22 cellular contexts compared by ENCODE assay signal in genomic region chr10:117532451-117533107, GRCh38. TPM values are rescaled to one million over a fixed set of nuclear protein-coding genes. Genes with fewer than 3 reads are reported as not detected.
DNase-seq lines count a peak whose midpoint lies in the region; ATAC-seq and TF ChIP-seq lines count a peak whose summit lies in the region.
"Had no signal": no experiment of that assay in that cellular context is flagged by ENCODE, and none has a peak within 500 bp of the region (broad histone marks: within the 10 kb centered on the region; RNA-seq: fewer than 3 reads in every experiment).

No MANE protein-coding gene starts in this region.

- no peak overlapping the region for H3K4me2 ChIP-seq in mesenchymal stem cell (ENCODE audit: low read length, poor library complexity, severe bottlenecking)

- intact Hi-C loops in body of pancreas (cut with DNase I): no loop called here

- no peak overlapping the region for H3K23ac ChIP-seq in mesenchymal stem cell (ENCODE audit: low read length in 2 of 2)

- H3K27me3 ChIP-seq in mesenchymal stem cell (ENCODE audit: control insufficient read depth in 1 of 2, insufficient read depth in 1 of 2, low read length in 2 of 2): peaks cover 0 to 80% of the 10 kb centered on the region in 2 experiments
- H3K27me3 ChIP-seq in subcutaneous abdominal adipose tissue (ENCODE audit: control insufficient read depth in 5 of 5, insufficient read depth in 4 of 5, low read length in 5 of 5): peaks cover 14 to 57% (median 54%) of the 10 kb centered on the region in 5 donors
- peaks cover 0 to 48% of the 10 kb centered on the region in 2 donors for H3K27me3 ChIP-seq in body of pancreas

- H3K27ac ChIP-seq in coronary artery (no peak overlapping the region), mesenchymal stem cell (ENCODE audit: low read length, poor library complexity, severe bottlenecking) (no peak overlapping the region), subcutaneous abdominal adipose tissue (ENCODE audit: low read depth, low read length) (no peak overlapping the region), body of pancreas (no peak overlapping the region)
- H3K27ac ChIP-seq: parathyroid adenoma, tibial nerve had no signal

- H3K4me1 ChIP-seq in mesenchymal stem cell (ENCODE audit: control insufficient read depth, insufficient read depth, low read depth, low read length) (peaks cover 16% of the 10 kb centered on the region), subcutaneous abdominal adipose tissue (ENCODE audit: control insufficient read depth in 5 of 5, insufficient read depth in 5 of 5, low read length in 5 of 5) (peaks cover 1 to 43% (median 39%) of the 10 kb centered on the region in 5 donors), body of pancreas (peaks cover 39% of the 10 kb centered on the region)
- H3K4me1 ChIP-seq: parathyroid adenoma had no signal

- no peak for TF ChIP-seq CTCF in GM20000 (IDR thresholded peaks at IDR 0.05; ENCODE audit: extremely low read depth, missing control alignments)
- no peak for TF ChIP-seq CTCF in coronary artery (IDR thresholded peaks at IDR 0.05)
- no peak for TF ChIP-seq CTCF in body of pancreas (IDR thresholded peaks at IDR 0.05)

- H3K14ac ChIP-seq in mesenchymal stem cell (ENCODE audit: low read length in 2 of 2): no peak overlapping the region

- H3K9me3 ChIP-seq in mesenchymal stem cell (ENCODE audit: control insufficient read depth, low read length): no peaks in the 10 kb centered on the region
- H3K9me3 ChIP-seq in subcutaneous abdominal adipose tissue (ENCODE audit: control insufficient read depth in 5 of 5, low read length in 5 of 5): no peaks in the 10 kb centered on the region
- no peaks in the 10 kb centered on the region for H3K9me3 ChIP-seq in body of pancreas
- H3K9me3 ChIP-seq: tibial nerve had no signal

- no peaks in the 10 kb centered on the region for H3K79me1 ChIP-seq in mesenchymal stem cell (replicated peaks; ENCODE audit: low read length, poor library complexity, severe bottlenecking)

- H4K91ac ChIP-seq in mesenchymal stem cell (ENCODE audit: low read length): no peak overlapping the region

- H3K4me3 ChIP-seq in coronary artery (peak overlapping the region; percentile 14), mesenchymal stem cell (ENCODE audit: insufficient read depth in 1 of 2, low read depth in 1 of 2, low read length in 2 of 2) (peak overlapping the region in 1 of 2 experiments; percentile 74), subcutaneous abdominal adipose tissue (ENCODE audit: low read depth in 1 of 5, low read length in 5 of 5) (peak overlapping the region in 3 of 5 donors; percentile 17 to 47 (median 26)), body of pancreas (no peak overlapping the region)
- H3K4me3 ChIP-seq: tibial nerve had no signal

- no peak overlapping the region for H2AFZ ChIP-seq in mesenchymal stem cell (ENCODE audit: low read depth, low read length)
- H2AFZ ChIP-seq: parathyroid adenoma had no signal

- no peak for TF ChIP-seq POLR2A in body of pancreas (IDR thresholded peaks at IDR 0.05)

- H3K36me3 ChIP-seq in mesenchymal stem cell (ENCODE audit: control insufficient read depth in 1 of 2, insufficient read depth in 2 of 2, low read depth in 1 of 2, low read length in 2 of 2) (peaks cover 0 to 3% of the 10 kb centered on the region in 2 experiments), subcutaneous abdominal adipose tissue (ENCODE audit: control insufficient read depth in 5 of 5, insufficient read depth in 5 of 5, low read length in 5 of 5) (no peaks in the 10 kb centered on the region), body of pancreas (replicated peaks in 1 of 2; ENCODE audit: insufficient read depth in 1 of 2, low read depth in 2 of 2) (no peaks in the 10 kb centered on the region)
- H3K36me3 ChIP-seq: tibial nerve had no signal

- H2AK5ac ChIP-seq in mesenchymal stem cell (ENCODE audit: low read length, severe bottlenecking): no peak overlapping the region

- no peak overlapping the region for H2BK5ac ChIP-seq in mesenchymal stem cell (ENCODE audit: low read depth, low read length, poor library complexity, severe bottlenecking)

- H3K4ac ChIP-seq in mesenchymal stem cell (ENCODE audit: low read depth in 1 of 2, low read length in 2 of 2): no peak overlapping the region

- no peak for ATAC-seq in body of pancreas
- ATAC-seq in HG03025 (IDR thresholded peaks at IDR 0.05; ENCODE audit: low FRiP score, unreplicated experiment): no peak
- ATAC-seq: activated CD4-positive, CD25-positive, alpha-beta regulatory T cell treated with anti-CD3 and anti-CD28 coated beads, Interleukin-2, amount 50 U/mL, for 24 hours; naive thymus-derived CD8-positive, alpha-beta T cell; T-cell had no signal

- no peak overlapping the region for H2BK12ac ChIP-seq in mesenchymal stem cell (ENCODE audit: low read length in 2 of 2)

- H2BK15ac ChIP-seq in mesenchymal stem cell (ENCODE audit: low read depth, poor library complexity, severe bottlenecking): no peak overlapping the region

- DNase-seq in GM20000 (ENCODE audit: low spot score) (peak; percentile 19), coronary artery (ENCODE audit: low spot score) (no peak), mesenchymal stem cell (no peak), body of pancreas (no peak), DMS153 (lab: John Stamatoyannopoulos, UW) (no peak), NCI-H2227 (lab: John Stamatoyannopoulos, UW; ENCODE audit: unreplicated experiment) (no peak)
- DNase-seq: activated CD4-positive, alpha-beta memory T cell treated with anti-CD3 and anti-CD28 coated beads, Interleukin-2, amount 10 ng/mL, durations not matched to agents 7 days and 5 days; CD4-positive, CD25-positive, alpha-beta regulatory T cell; Karpas-422; MV-4-11; naive thymus-derived CD8-positive, alpha-beta T cell; NCI-H524; stimulated activated CD4-positive, alpha-beta T cell treated with anti-CD3 and anti-CD28 coated beads, Interleukin-15, amount 100 ng/mL, for 24 hours; stimulated activated naive CD8-positive, alpha-beta T cell treated with anti-CD3 and anti-CD28 coated beads, Interleukin-15, amount 100 ng/mL, for 72 hours; T-cell had no signal

- H3K9ac ChIP-seq in mesenchymal stem cell (ENCODE audit: low read length): peak overlapping the region; percentile 88
- no peak overlapping the region for H3K9ac ChIP-seq in subcutaneous abdominal adipose tissue (ENCODE audit: low read length in 5 of 5)
- H3K9ac ChIP-seq: parathyroid adenoma had no signal

- no peak overlapping the region for H3K18ac ChIP-seq in mesenchymal stem cell (ENCODE audit: low read depth in 1 of 2, low read length in 2 of 2)

- WGBS in mesenchymal stem cell: 7% methylated on average over 33 of the region's 33 CpGs
- WGBS in body of pancreas, 2 donors: 7 to 14% methylated on average over 15 to 33 of the region's 33 CpGs

- no peak overlapping the region for H4K8ac ChIP-seq in mesenchymal stem cell (ENCODE audit: low read length)

- H2BK120ac ChIP-seq in mesenchymal stem cell (ENCODE audit: low read depth, low read length): no peak overlapping the region

RNA-seq across cellular contexts. Expression of gene EMX2, which starts 10.0 kb away (rescaled TPM):
- not detected for polyA plus RNA-seq in mesenchymal stem cell (2013, experiment 1 of 2)
- not detected for polyA plus RNA-seq in mesenchymal stem cell (2013, experiment 2 of 2)
- not detected for total RNA-seq in body of pancreas
- total RNA-seq: activated CD4-positive, alpha-beta memory T cell treated with anti-CD3 and anti-CD28 coated beads, Interleukin-2, amount 10 ng/mL, durations not matched to agents 7 days and 5 days; CD4-positive, CD25-positive, alpha-beta regulatory T cell; fibroblast of lung; glomerular endothelial cell; naive thymus-derived CD8-positive, alpha-beta T cell; T-cell had no signal
- polyA plus RNA-seq: CD4-positive, CD25-positive, alpha-beta regulatory T cell; fibroblast of lung; naive thymus-derived CD8-positive, alpha-beta T cell had no signal

Comparison
In these comparisons a context has a peak if more than half of its experiments do, and no peak if none do; other contexts are left out.
1. H3K4me3 ChIP-seq: peak in coronary artery (single experiment) and subcutaneous abdominal adipose tissue (3 of 5); none in body of pancreas (0 of 2).